Comparison of ENCODE assay signal across 10 cellular contexts in genomic region chr14:20781805-20782204, GRCh38. TPM values are rescaled to one million over a fixed set of nuclear protein-coding genes. Genes with fewer than 3 reads are reported as not detected.
A peak's percentile ranks its signal among the peaks of the same experiment; 100 is the strongest.
DNase-seq lines count a peak whose midpoint lies in the region; ATAC-seq and TF ChIP-seq lines count a peak whose summit lies in the region.
"Had no signal": no experiment of that assay in that cellular context is flagged by ENCODE, and none has a peak within 500 bp of the region (broad histone marks: within the 10 kb centered on the region; RNA-seq: fewer than 3 reads in every experiment).

No MANE protein-coding gene starts in this region.

- no peak for TF ChIP-seq CTCF in thoracic aorta (IDR thresholded peaks at IDR 0.05)

- peak overlapping the region; percentile 88 for H3K27ac Mint-ChIP-seq in activated T-cell treated with anti-CD3 and anti-CD28 coated beads, Interleukin-2, amount 50 U/mL, for 24 hours
- H3K27ac Mint-ChIP-seq in activated naive CD8-positive, alpha-beta T cell treated with anti-CD3 and anti-CD28 coated beads, Interleukin-2, amount 10 ng/mL, durations not matched to agents 7 days and 5 days: peak overlapping the region; percentile 78

- peak overlapping the region; percentile 59 for H3K4me3 Mint-ChIP-seq in activated T-cell treated with anti-CD3 and anti-CD28 coated beads, Interleukin-2, amount 50 U/mL, for 24 hours
- peak overlapping the region; percentile 71 for H3K4me3 Mint-ChIP-seq in activated naive CD8-positive, alpha-beta T cell treated with anti-CD3 and anti-CD28 coated beads, Interleukin-2, amount 10 ng/mL, durations not matched to agents 7 days and 5 days

- no peaks in the 10 kb centered on the region for H3K27me3 Mint-ChIP-seq in activated T-cell treated with anti-CD3 and anti-CD28 coated beads, Interleukin-2, amount 50 U/mL, for 24 hours
- H3K27me3 Mint-ChIP-seq in activated naive CD8-positive, alpha-beta T cell treated with anti-CD3 and anti-CD28 coated beads, Interleukin-2, amount 10 ng/mL, durations not matched to agents 7 days and 5 days: peaks cover 11% of the 10 kb centered on the region

- H3K4me2 ChIP-seq in mesendoderm (ENCODE audit: low read length): no peak overlapping the region

- H2BK120ac ChIP-seq in mesendoderm (ENCODE audit: low read depth, low read length): no peak overlapping the region

- no peak overlapping the region for H3K4ac ChIP-seq in mesendoderm (ENCODE audit: low read depth, low read length)

- peak; percentile 35 for DNase-seq in activated T-cell treated with anti-CD3 and anti-CD28 coated beads, Interleukin-2, amount 50 U/mL, for 24 hours
- DNase-seq in activated T-cell treated with anti-CD3 and anti-CD28 coated beads for 4 hours (no peak), mesendoderm (no peak), thoracic aorta (ENCODE audit: low spot score) (no peak)
- no peak for DNase-seq in activated naive CD8-positive, alpha-beta T cell treated with anti-CD3 and anti-CD28 coated beads, Interleukin-2, amount 10 ng/mL, durations not matched to agents 7 days and 5 days

- peaks cover 3% of the 10 kb centered on the region for H3K4me1 ChIP-seq in mesendoderm (ENCODE audit: control insufficient read depth, low read depth, low read length)
- H3K4me1 ChIP-seq in thoracic aorta (ENCODE audit: control insufficient read depth in 1 of 2, low read depth in 2 of 2): no peaks in the 10 kb centered on the region

- H3K36me3 Mint-ChIP-seq in activated T-cell treated with anti-CD3 and anti-CD28 coated beads, Interleukin-2, amount 50 U/mL, for 24 hours (ENCODE audit: low read depth): no peaks in the 10 kb centered on the region
- no peaks in the 10 kb centered on the region for H3K36me3 Mint-ChIP-seq in activated naive CD8-positive, alpha-beta T cell treated with anti-CD3 and anti-CD28 coated beads, Interleukin-2, amount 10 ng/mL, durations not matched to agents 7 days and 5 days

- no peak overlapping the region for H3K4me3 ChIP-seq in mesendoderm (ENCODE audit: low read length)
- H3K4me3 ChIP-seq in thoracic aorta: peak overlapping the region; percentile 57

- H3K79me2 ChIP-seq in mesendoderm (ENCODE audit: control insufficient read depth, insufficient read depth, low read length): no peaks in the 10 kb centered on the region

- H2BK15ac ChIP-seq in mesendoderm (replicated peaks; ENCODE audit: low read depth): no peak overlapping the region

- no peaks in the 10 kb centered on the region for H3K27me3 ChIP-seq in mesendoderm (ENCODE audit: insufficient read depth, low read length, poor library complexity)
- no peaks in the 10 kb centered on the region for H3K27me3 ChIP-seq in thoracic aorta (replicated peaks; ENCODE audit: insufficient read depth)

- H3K18ac ChIP-seq in mesendoderm (ENCODE audit: low read length): no peak overlapping the region

- no peak overlapping the region for H4K5ac ChIP-seq in mesendoderm (ENCODE audit: low read length)

- peaks cover 21% of the 10 kb centered on the region for H3K4me1 Mint-ChIP-seq in activated T-cell treated with anti-CD3 and anti-CD28 coated beads, Interleukin-2, amount 50 U/mL, for 24 hours (ENCODE audit: low read depth)
- H3K4me1 Mint-ChIP-seq in activated naive CD8-positive, alpha-beta T cell treated with anti-CD3 and anti-CD28 coated beads, Interleukin-2, amount 10 ng/mL, durations not matched to agents 7 days and 5 days: peaks cover 19% of the 10 kb centered on the region

- H4K8ac ChIP-seq in mesendoderm (ENCODE audit: low read depth, low read length): no peak overlapping the region

- no peak overlapping the region for H3K23ac ChIP-seq in mesendoderm (ENCODE audit: low read length)

- H3K9me3 Mint-ChIP-seq in activated T-cell treated with anti-CD3 and anti-CD28 coated beads, Interleukin-2, amount 50 U/mL, for 24 hours: no peaks in the 10 kb centered on the region
- H3K9me3 Mint-ChIP-seq in activated naive CD8-positive, alpha-beta T cell treated with anti-CD3 and anti-CD28 coated beads, Interleukin-2, amount 10 ng/mL, durations not matched to agents 7 days and 5 days: no peaks in the 10 kb centered on the region

- H3K36me3 ChIP-seq in mesendoderm (ENCODE audit: control insufficient read depth, insufficient read depth, low read length) (no peaks in the 10 kb centered on the region), thoracic aorta (no peaks in the 10 kb centered on the region)

- peak overlapping the region; percentile 45 for H3K56ac ChIP-seq in mesendoderm (ENCODE audit: low read length)

- H2BK5ac ChIP-seq in mesendoderm (ENCODE audit: low read length): no peak overlapping the region

- peak; percentile 41 for ATAC-seq in activated naive CD8-positive, alpha-beta T cell treated with anti-CD3 and anti-CD28 coated beads, Interleukin-2, amount 10 ng/mL, durations not matched to agents 7 days and 5 days (ENCODE audit: low read depth)
- no peak for ATAC-seq in thoracic aorta (ENCODE audit: insufficient number of reproducible peaks, low FRiP score, low read depth)
- ATAC-seq in GM18858 (IDR thresholded peaks at IDR 0.05; ENCODE audit: unreplicated experiment): no peak
- no peak for ATAC-seq in GM21447 (IDR thresholded peaks at IDR 0.05; ENCODE audit: unreplicated experiment)
- no peak for ATAC-seq in GM18867 (IDR thresholded peaks at IDR 0.05; ENCODE audit: unreplicated experiment)

- H3K79me1 ChIP-seq in mesendoderm (ENCODE audit: low read length): no peaks in the 10 kb centered on the region

- no peaks in the 10 kb centered on the region for H3K9me3 ChIP-seq in thoracic aorta

- H3K27ac ChIP-seq in mesendoderm (ENCODE audit: low read depth, low read length): no peak overlapping the region
- H3K27ac ChIP-seq in thoracic aorta: peak overlapping the region in 1 of 2 donors; percentile 53

- WGBS in mesendoderm (ENCODE audit: extremely low coverage, insufficient coverage, low lambda C conversion rate): no CpG with 5 or more reads among the region's 4 CpGs

- H3K9ac ChIP-seq in mesendoderm (ENCODE audit: low read length): no peak overlapping the region

- H2AK5ac ChIP-seq in mesendoderm (ENCODE audit: low read length): no peak overlapping the region

- POLR2A ChIA-PET in activated naive CD8-positive, alpha-beta T cell treated with anti-CD3 and anti-CD28 coated beads, Interleukin-2, amount 10 ng/mL, durations not matched to agents 7 days and 5 days (lab: Charles Lee): no interaction called here

RNA-seq across cellular contexts. Expression of gene RNASE6, which starts 0.7 kb away (rescaled TPM):
- total RNA-seq in activated naive CD8-positive, alpha-beta T cell treated with anti-CD3 and anti-CD28 coated beads, Interleukin-2, amount 10 ng/mL, durations not matched to agents 7 days and 5 days: 1 to 10 TPM in 1 of 2 experiments, under 1 TPM in 1; 0.96 to 1.4 TPM
- 0.04 TPM for polyA plus RNA-seq in mesendoderm (2013, experiment 1 of 2)
- 0.08 TPM for polyA plus RNA-seq in mesendoderm (2013, experiment 2 of 2)
- 10 to 100 TPM; 26.3 to 39.0 TPM for total RNA-seq in thoracic aorta
- polyA plus RNA-seq: AG04450, neural cell had no signal

RNA-seq across cellular contexts. Expression of gene EDDM3B, which starts 13.6 kb away (rescaled TPM):
- total RNA-seq in activated naive CD8-positive, alpha-beta T cell treated with anti-CD3 and anti-CD28 coated beads, Interleukin-2, amount 10 ng/mL, durations not matched to agents 7 days and 5 days: not detected
- not detected for polyA plus RNA-seq in mesendoderm (2013, experiment 1 of 2)
- not detected for polyA plus RNA-seq in mesendoderm (2013, experiment 2 of 2)
- total RNA-seq in thoracic aorta: not detected
- polyA plus RNA-seq: AG04450, neural cell had no signal

RNA-seq across cellular contexts. Expression of gene RNASE1, which starts 20.8 kb away (rescaled TPM):
- 1 to 10 TPM; 2.8 to 4.5 TPM for total RNA-seq in activated naive CD8-positive, alpha-beta T cell treated with anti-CD3 and anti-CD28 coated beads, Interleukin-2, amount 10 ng/mL, durations not matched to agents 7 days and 5 days
- 0.55 TPM for polyA plus RNA-seq in mesendoderm (2013, experiment 1 of 2)
- polyA plus RNA-seq in mesendoderm (2013, experiment 2 of 2): 0.69 TPM
- total RNA-seq in thoracic aorta: 100 to 1,000 TPM; 537 to 922 TPM
- polyA plus RNA-seq: AG04450, neural cell had no signal

RNA-seq across cellular contexts. Expression of gene EDDM3A, which starts 36.1 kb away (rescaled TPM):
- total RNA-seq in activated naive CD8-positive, alpha-beta T cell treated with anti-CD3 and anti-CD28 coated beads, Interleukin-2, amount 10 ng/mL, durations not matched to agents 7 days and 5 days: not detected
- not detected for polyA plus RNA-seq in mesendoderm (2013, experiment 1 of 2)
- not detected for polyA plus RNA-seq in mesendoderm (2013, experiment 2 of 2)
- total RNA-seq in thoracic aorta: not detected
- polyA plus RNA-seq: AG04450, neural cell had no signal

Comparison
In these comparisons a context has a peak if more than half of its experiments do, and no peak if none do; other contexts are left out.
1. RNA of gene RNASE6, which starts 0.7 kb away (total RNA-seq): 26.3 to 39.0 TPM in thoracic aorta; 0.96 to 1.4 TPM in activated naive CD8-positive, alpha-beta T cell treated with anti-CD3 and anti-CD28 coated beads, Interleukin-2, amount 10 ng/mL, durations not matched to agents 7 days and 5 days; every median in the first group is over 10 times any median in the second.
2. RNA of gene RNASE1, which starts 20.8 kb away (total RNA-seq): 537 to 922 TPM in thoracic aorta; 2.8 to 4.5 TPM in activated naive CD8-positive, alpha-beta T cell treated with anti-CD3 and anti-CD28 coated beads, Interleukin-2, amount 10 ng/mL, durations not matched to agents 7 days and 5 days; every median in the first group is over 10 times any median in the second.